In genomic region chr7:159143780-159144755, GRCh38 we compare ENCODE assay signal across 10 cellular contexts. TPM values are rescaled to one million over a fixed set of nuclear protein-coding genes. Genes with fewer than 3 reads are reported as not detected.
A peak's percentile ranks its signal among the peaks of the same experiment; 100 is the strongest.
DNase-seq lines count a peak whose midpoint lies in the region; ATAC-seq and TF ChIP-seq lines count a peak whose summit lies in the region.
"Had no signal": no experiment of that assay in that cellular context is flagged by ENCODE, and none has a peak within 500 bp of the region (broad histone marks: within the 10 kb centered on the region; RNA-seq: fewer than 3 reads in every experiment).

No MANE protein-coding gene starts in this region.

- WGBS in tibial nerve, 2 donors = 1% methylated on average over 84 to 91 of the region's 97 CpGs

- no peak for TF ChIP-seq CTCF in dorsolateral prefrontal cortex (IDR thresholded peaks at IDR 0.05 in 54 of 56, conservative IDR thresholded peaks at IDR 0.05 in 2 of 56; ENCODE audit: low read depth in 1 of 56, partially characterized antibody in 56 of 56)
- no peak for TF ChIP-seq CTCF in tibial nerve (IDR thresholded peaks at IDR 0.05)

- DNase-seq in activated CD8-positive, alpha-beta memory T cell treated with anti-CD3 and anti-CD28 coated beads for 24 hours = peak; percentile 65
- no peak for DNase-seq in activated CD8-positive, alpha-beta memory T cell treated with anti-CD3 and anti-CD28 coated beads, Interleukin-2, amount 50 U/mL, for 4 hours
- no peak for DNase-seq in dorsolateral prefrontal cortex
- peak in 1 of 2 donors; percentile 17 for DNase-seq in tibial nerve (ENCODE audit: low spot score in 2 of 2)
- no peak for DNase-seq in effector CD4-positive, alpha-beta T cell
- DNase-seq: COR-L47 had no signal

- H3K27me3 ChIP-seq in dorsolateral prefrontal cortex = peaks cover 0 to 60% (median 35%) of the 10 kb centered on the region in 45 donors
- peaks cover 5 to 39% of the 10 kb centered on the region in 2 donors for H3K27me3 ChIP-seq in muscle layer of colon (ENCODE audit: control insufficient read depth in 1 of 2, insufficient read depth in 2 of 2, low read length in 2 of 2)
- peaks cover 0 to 46% of the 10 kb centered on the region in 2 donors for H3K27me3 ChIP-seq in tibial nerve

- no peaks in the 10 kb centered on the region for H3K9me3 ChIP-seq in muscle layer of colon (ENCODE audit: low read length)
- no peaks in the 10 kb centered on the region for H3K9me3 ChIP-seq in tibial nerve

- intact Hi-C loops in dorsolateral prefrontal cortex (cut with DNase I) = no loop called here

- TF ChIP-seq POLR2A in tibial nerve (IDR thresholded peaks at IDR 0.05) = no peak

- peaks cover 5% of the 10 kb centered on the region for H3K4me1 ChIP-seq in muscle layer of colon (ENCODE audit: insufficient read depth, low read length)
- H3K4me1 ChIP-seq in tibial nerve = peaks cover 0 to 26% (median 2%) of the 10 kb centered on the region in 4 donors

- no peaks in the 10 kb centered on the region for H3K36me3 ChIP-seq in muscle layer of colon (ENCODE audit: insufficient read depth, low read length)
- no peaks in the 10 kb centered on the region for H3K36me3 ChIP-seq in tibial nerve

- ATAC-seq in HG02870 (IDR thresholded peaks at IDR 0.05; ENCODE audit: unreplicated experiment) = no peak
- ATAC-seq in HG02938 (IDR thresholded peaks at IDR 0.05; ENCODE audit: unreplicated experiment) = no peak

- H3K4me3 ChIP-seq in dorsolateral prefrontal cortex (peak overlapping the region; percentile 4 to 68 (median 52)), muscle layer of colon (ENCODE audit: low read depth in 1 of 2, low read length in 2 of 2) (peak overlapping the region; percentile 40 to 57), tibial nerve (peak overlapping the region; percentile 13 to 63 (median 36))

- peak overlapping the region; percentile 14 for H3K9ac ChIP-seq in muscle layer of colon (ENCODE audit: low read length)

- peak overlapping the region in 4 of 59 donors; percentile 6 to 59 (median 26) for H3K27ac ChIP-seq in dorsolateral prefrontal cortex
- no peak overlapping the region for H3K27ac ChIP-seq in muscle layer of colon (ENCODE audit: low read depth, low read length)
- peak overlapping the region in 1 of 4 donors; percentile 57 for H3K27ac ChIP-seq in tibial nerve

- TF ChIP-seq EP300 in tibial nerve (IDR thresholded peaks at IDR 0.05) = no peak

RNA-seq across cellular contexts. Expression of gene VIPR2, which starts 0.6 kb away (rescaled TPM):
- 10 to 100 TPM in 13 of 120 experiments, 1 to 10 TPM in 107; 2.3 to 26.0 (median 6.4) TPM for total RNA-seq in dorsolateral prefrontal cortex
- 1 to 10 TPM in 3 of 4 donors, under 1 TPM in 1; 0.22 to 3.6 (median 2.9) TPM for total RNA-seq in tibial nerve
- total RNA-seq: epithelial cell of proximal tubule had no signal
